ENCODE assay signal across 8 cellular contexts in the genomic region with DNA sequence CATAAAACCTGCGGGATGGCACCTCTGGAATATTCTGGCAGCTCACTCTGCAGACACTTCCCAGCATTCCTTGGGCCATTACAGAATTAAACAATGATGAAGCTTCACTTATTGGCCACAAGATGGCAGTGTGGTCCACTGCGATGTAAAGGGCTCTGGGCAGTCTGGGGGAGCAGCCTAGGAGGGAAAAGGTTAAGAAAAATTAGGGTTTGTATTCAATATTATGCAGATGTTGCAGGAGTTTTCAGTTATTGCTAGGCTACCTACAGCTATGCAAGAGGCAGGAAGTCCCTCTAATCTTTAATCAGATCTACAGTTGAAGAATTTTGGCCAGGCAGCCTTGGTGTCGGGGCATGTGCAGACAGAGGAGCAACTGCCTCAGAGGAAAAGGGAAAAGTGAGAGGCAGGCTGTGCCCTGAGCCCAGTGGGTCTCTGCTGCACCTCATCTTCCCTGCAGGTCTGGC.
DNase-seq lines count a peak whose midpoint lies in the region; FAIRE-seq and TF ChIP-seq lines count a peak whose summit lies in the region.

No MANE protein-coding gene starts in this region.

- POLR2A ChIA-PET in AG04450 (lab: Yijun Ruan, JAX): no interaction called here

- H3K27me3 ChIP-seq in AG04450 (ENCODE audit: control insufficient read depth, insufficient read depth, low read length): peaks cover 11% of the 10 kb centered on the region

- H3K27ac ChIP-seq in AG04450 (ENCODE audit: low read depth, low read length): no peak overlapping the region

- FAIRE-seq in H54 (lab: Jason Lieb, UNC): no peak

- CTCF ChIA-PET in AG04450 (lab: Charles Lee): interaction anchor here (0.6 to 6.9 kb wide), 49 partner anchors 8 to 302 kb away, joined by 3 to 138 read pairs (median 5); a partner anchor contains a TSS

- H3K4me3 Mint-ChIP-seq in mesothelial cell of epicardium: no peak overlapping the region

- no peaks in the 10 kb centered on the region for H3K9me3 Mint-ChIP-seq in mesothelial cell of epicardium

- H3K27ac Mint-ChIP-seq in mesothelial cell of epicardium: no peak overlapping the region

- DNase-seq in AG04450 (ENCODE audit: low read depth, low spot score) (peak; percentile 29), GM04504 (ENCODE audit: low read depth) (peak; percentile 33), H54 (ENCODE audit: insufficient read length, low spot score) (peak; percentile 30), KG1 (lab: John Stamatoyannopoulos, UW) (peak; percentile 3), SK-MEL-5 (ENCODE audit: low read depth, low spot score) (peak; percentile 90), mesothelial cell of epicardium (ENCODE audit: low spot score in 2 of 2, unreplicated experiment in 2 of 2) (no peak), NK-92 (lab: John Stamatoyannopoulos, UW; ENCODE audit: unreplicated experiment) (no peak)
- DNase-seq in effector CD4-positive, alpha-beta T cell: peak; percentile 13

- no peaks in the 10 kb centered on the region for H3K9me3 ChIP-seq in AG04450 (ENCODE audit: control insufficient read depth, insufficient read depth, low read length)

- H3K36me3 Mint-ChIP-seq in mesothelial cell of epicardium: no peaks in the 10 kb centered on the region

- no peak overlapping the region for H3K4me3 ChIP-seq in AG04450 (ENCODE audit: low read depth, low read length)

- H3K4me1 Mint-ChIP-seq in mesothelial cell of epicardium: peaks cover 7% of the 10 kb centered on the region

- no peak for TF ChIP-seq POLR2A in H54 (IDR thresholded peaks at IDR 0.05; ENCODE audit: low read depth, low read length)

- H3K27me3 Mint-ChIP-seq in mesothelial cell of epicardium (ENCODE audit: low read depth): no peaks in the 10 kb centered on the region

- peak; percentile 80 for TF ChIP-seq CTCF in AG04450 (IDR thresholded peaks at IDR 0.05; ENCODE audit: low read depth, low read length)
- peak; percentile 56 for TF ChIP-seq CTCF in mesothelial cell of epicardium (IDR thresholded peaks at IDR 0.05; ENCODE audit: unreplicated experiment)

- in situ Hi-C loops in SK-MEL-5 (cut with HindIII; ENCODE audit: low pct_unique_long_range_greater_than_20kb, low sequenced_read_pairs): no loop called here

Comparison
In these comparisons a context has a peak if more than half of its experiments do, and no peak if none do; other contexts are left out.
1. DNase-seq: peak in AG04450 (single experiment), GM04504 (single experiment), H54 (single experiment), KG1 (single experiment), SK-MEL-5 (single experiment) and effector CD4-positive, alpha-beta T cell (single experiment); none in mesothelial cell of epicardium (0 of 2) and NK-92 (single experiment).